Comparison of ENCODE assay signal across 8 cellular contexts in genomic region chr20:47258745-47259695, GRCh38.
DNase-seq lines count a peak whose midpoint lies in the region; ATAC-seq lines count a peak whose summit lies in the region.

No MANE protein-coding gene starts in this region.

- no peaks in the 10 kb centered on the region for H3K9me3 ChIP-seq in CD4-positive, CD25-positive, alpha-beta regulatory T cell (ENCODE audit: control insufficient read depth in 2 of 2, low read length in 2 of 2)
- H3K9me3 ChIP-seq in T-helper 17 cell (ENCODE audit: control insufficient read depth, low read length, poor library complexity, severe bottlenecking), result no peaks in the 10 kb centered on the region

- DNase-seq in CD4-positive, CD25-positive, alpha-beta regulatory T cell, result no peak
- DNase-seq in T-helper 17 cell, result no peak
- no peak for DNase-seq in Right ventricle myocardium inferior (ENCODE audit: missing footprints)
- DNase-seq in NCI-H82 treated with DMSO at 0.1 percent for 48 hours (lab: John Stamatoyannopoulos, UW; ENCODE audit: unreplicated experiment), result no peak
- no peak for DNase-seq in Kasumi-1 (lab: John Stamatoyannopoulos, UW)
- no peak for DNase-seq in 8988T

- H3K4me1 ChIP-seq in CD4-positive, CD25-positive, alpha-beta regulatory T cell (ENCODE audit: control insufficient read depth, insufficient read depth, low read length, poor library complexity, severe bottlenecking), result no peaks in the 10 kb centered on the region

- H3K36me3 ChIP-seq in CD4-positive, CD25-positive, alpha-beta regulatory T cell (ENCODE audit: control insufficient read depth, insufficient read depth, low read length), result peaks cover 57% of the 10 kb centered on the region

- H3K4me3 ChIP-seq in CD4-positive, CD25-positive, alpha-beta regulatory T cell (ENCODE audit: low read depth, low read length), result no peak overlapping the region

- H3K27ac ChIP-seq in CD4-positive, CD25-positive, alpha-beta regulatory T cell (ENCODE audit: insufficient read depth, low read length, poor library complexity, severe bottlenecking), result no peak overlapping the region

- no peak overlapping the region for H3K4me3 Mint-ChIP-seq in CD4-positive, CD25-positive, alpha-beta regulatory T cell
- H3K4me3 Mint-ChIP-seq in T-helper 17 cell, result no peak overlapping the region
- H3K4me3 Mint-ChIP-seq in stimulated activated memory B cell treated with anti-CD40 and anti-IgM and Interleukin-4, amounts not matched to agents 10 μg/mL and 1 μg/mL and 100 μg/mL, for 72 hours, result peak overlapping the region; percentile 52

- intact Hi-C loops in Right ventricle myocardium inferior (cut with DNase I), result no loop called here

- no peak for ATAC-seq in CD4-positive, CD25-positive, alpha-beta regulatory T cell (ENCODE audit: low read depth in 2 of 2)
- peak; percentile 37 for ATAC-seq in GM21515 (IDR thresholded peaks at IDR 0.05; ENCODE audit: unreplicated experiment)
- ATAC-seq in T-helper 17 cell, result peak; percentile 16
- peak; percentile 55 for ATAC-seq in Right ventricle myocardium inferior
- ATAC-seq in stimulated activated memory B cell treated with anti-CD40 and anti-IgM and Interleukin-4, amounts not matched to agents 10 μg/mL and 1 μg/mL and 100 μg/mL, for 72 hours, result peak; percentile 82

- H3K4me1 Mint-ChIP-seq in CD4-positive, CD25-positive, alpha-beta regulatory T cell, result peaks cover 0 to 20% (median 14%) of the 10 kb centered on the region in 4 donors
- H3K4me1 Mint-ChIP-seq in T-helper 17 cell, result peaks cover 33% of the 10 kb centered on the region
- peaks cover 73% of the 10 kb centered on the region for H3K4me1 Mint-ChIP-seq in stimulated activated memory B cell treated with anti-CD40 and anti-IgM and Interleukin-4, amounts not matched to agents 10 μg/mL and 1 μg/mL and 100 μg/mL, for 72 hours

- peaks cover 35% of the 10 kb centered on the region for H3K36me3 Mint-ChIP-seq in CD4-positive, CD25-positive, alpha-beta regulatory T cell
- H3K36me3 Mint-ChIP-seq in T-helper 17 cell (ENCODE audit: low read depth), result peaks cover 10% of the 10 kb centered on the region
- H3K36me3 Mint-ChIP-seq in stimulated activated memory B cell treated with anti-CD40 and anti-IgM and Interleukin-4, amounts not matched to agents 10 μg/mL and 1 μg/mL and 100 μg/mL, for 72 hours, result peaks cover 48% of the 10 kb centered on the region

- H3K27me3 ChIP-seq in CD4-positive, CD25-positive, alpha-beta regulatory T cell (ENCODE audit: control insufficient read depth, insufficient read depth, low read length), result no peaks in the 10 kb centered on the region

- no peaks in the 10 kb centered on the region for H3K9me3 Mint-ChIP-seq in CD4-positive, CD25-positive, alpha-beta regulatory T cell
- H3K9me3 Mint-ChIP-seq in stimulated activated memory B cell treated with anti-CD40 and anti-IgM and Interleukin-4, amounts not matched to agents 10 μg/mL and 1 μg/mL and 100 μg/mL, for 72 hours, result no peaks in the 10 kb centered on the region

- no peaks in the 10 kb centered on the region for H3K27me3 Mint-ChIP-seq in CD4-positive, CD25-positive, alpha-beta regulatory T cell
- H3K27me3 Mint-ChIP-seq in T-helper 17 cell, result no peaks in the 10 kb centered on the region
- H3K27me3 Mint-ChIP-seq in stimulated activated memory B cell treated with anti-CD40 and anti-IgM and Interleukin-4, amounts not matched to agents 10 μg/mL and 1 μg/mL and 100 μg/mL, for 72 hours, result no peaks in the 10 kb centered on the region

- H3K27ac Mint-ChIP-seq in CD4-positive, CD25-positive, alpha-beta regulatory T cell, result peak overlapping the region; percentile 33 to 88 (median 80)
- H3K27ac Mint-ChIP-seq in T-helper 17 cell, result peak overlapping the region; percentile 94
- H3K27ac Mint-ChIP-seq in stimulated activated memory B cell treated with anti-CD40 and anti-IgM and Interleukin-4, amounts not matched to agents 10 μg/mL and 1 μg/mL and 100 μg/mL, for 72 hours, result peak overlapping the region; percentile 84

Comparison
In these comparisons a context has a peak if more than half of its experiments do, and no peak if none do; other contexts are left out.
1. ATAC-seq: peak in GM21515 (single experiment), T-helper 17 cell (single experiment), Right ventricle myocardium inferior (single experiment) and stimulated activated memory B cell treated with anti-CD40 and anti-IgM and Interleukin-4, amounts not matched to agents 10 μg/mL and 1 μg/mL and 100 μg/mL, for 72 hours (single experiment); none in CD4-positive, CD25-positive, alpha-beta regulatory T cell (0 of 2).
2. Peak in every context shown above with its lines, with median percentiles within 50 percentile points of each other: H3K27ac Mint-ChIP-seq.